Comparison of ENCODE assay signal across 9 cellular contexts in the genomic region with DNA sequence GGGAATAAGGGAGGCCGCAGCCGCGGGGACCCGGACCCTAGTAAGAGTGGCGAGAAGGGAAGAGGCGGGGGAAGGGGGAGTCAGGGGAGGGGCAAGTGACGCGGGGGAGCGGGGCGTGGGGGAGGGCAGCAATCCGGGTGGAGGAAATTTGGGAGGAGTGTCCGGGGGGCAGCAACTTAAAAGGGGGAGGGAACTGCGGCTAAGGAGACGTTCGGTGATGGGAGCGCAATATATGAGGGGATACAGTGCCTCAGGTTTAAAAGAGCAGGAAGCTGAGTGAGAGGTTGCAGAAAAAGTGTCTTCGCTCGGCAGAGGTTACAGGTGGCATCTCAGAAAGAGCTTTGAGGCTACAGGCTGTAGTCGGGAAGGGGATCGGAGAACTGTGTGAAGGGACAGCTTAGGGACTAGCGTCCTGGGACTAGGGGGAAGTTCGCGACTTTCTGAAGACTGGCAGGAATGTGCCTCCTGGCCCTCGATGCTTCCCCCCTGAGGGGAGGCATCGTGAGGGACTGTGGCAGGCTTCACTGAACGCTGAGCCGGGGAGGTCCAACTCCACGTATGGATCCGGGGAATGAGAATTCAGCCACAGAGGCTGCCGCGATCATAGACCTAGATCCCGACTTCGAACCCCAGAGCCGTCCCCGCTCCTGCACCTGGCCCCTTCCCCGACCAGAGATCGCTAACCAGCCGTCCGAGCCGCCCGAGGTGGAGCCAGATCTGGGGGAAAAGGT. TPM values are rescaled to one million over a fixed set of nuclear protein-coding genes. Genes with fewer than 3 reads are reported as not detected.
A peak's percentile ranks its signal among the peaks of the same experiment; 100 is the strongest.
DNase-seq lines count a peak whose midpoint lies in the region; ATAC-seq and TF ChIP-seq lines count a peak whose summit lies in the region.
"Had no signal": no experiment of that assay in that cellular context is flagged by ENCODE, and none has a peak within 500 bp of the region (broad histone marks: within the 10 kb centered on the region; RNA-seq: fewer than 3 reads in every experiment).

No MANE protein-coding gene starts in this region.

- no peaks in the 10 kb centered on the region for H3K27me3 Mint-ChIP-seq in effector memory CD8-positive, alpha-beta T cell

- no peaks in the 10 kb centered on the region for H3K9me3 Mint-ChIP-seq in effector memory CD8-positive, alpha-beta T cell

- H3K27me3 ChIP-seq in SJCRH30 (no peaks in the 10 kb centered on the region), mucosa of rectum (ENCODE audit: control insufficient read depth in 2 of 2, insufficient read depth in 2 of 2, low read length in 2 of 2) (no peaks in the 10 kb centered on the region), uterus (no peaks in the 10 kb centered on the region)

- peak overlapping the region; percentile 93 to 95 for H3K4me3 Mint-ChIP-seq in effector memory CD8-positive, alpha-beta T cell

- ATAC-seq in HG03103 (IDR thresholded peaks at IDR 0.05; ENCODE audit: low read depth, unreplicated experiment): peak; percentile 19
- peak; percentile 63 for ATAC-seq in effector memory CD8-positive, alpha-beta T cell (replicated peaks)

- no peak overlapping the region for H3K27ac ChIP-seq in SJCRH30
- H3K27ac ChIP-seq in mucosa of rectum (ENCODE audit: low read depth in 2 of 2, low read length in 2 of 2): peak overlapping the region; percentile 35 to 60
- H3K27ac ChIP-seq in uterus: peak overlapping the region; percentile 84 to 89
- H3K27ac ChIP-seq: epithelial cell of prostate had no signal

- TF ChIP-seq POLR2A in uterus (IDR thresholded peaks at IDR 0.05): peak in 1 of 2 donors; percentile 19

- DNase-seq in SIG-M5 treated with dmso at 0.1 percent for 504 hours (lab: John Stamatoyannopoulos, UW; ENCODE audit: unreplicated experiment) (peak; percentile 61), SIG-M5 (lab: John Stamatoyannopoulos, UW) (no peak), SJCRH30 (peak in 1 of 2 experiments; percentile 76), uterus (no peak), iPS-NIHi11 (ENCODE audit: low spot score) (no peak)
- DNase-seq in effector memory CD8-positive, alpha-beta T cell: peak in 1 of 3 experiments; percentile 53

- H3K27ac Mint-ChIP-seq in effector memory CD8-positive, alpha-beta T cell: peak overlapping the region; percentile 95

- H3K4me1 ChIP-seq in SJCRH30 (peaks cover 12% of the 10 kb centered on the region), mucosa of rectum (ENCODE audit: control insufficient read depth in 2 of 2, insufficient read depth in 2 of 2, low read length in 2 of 2) (peaks cover 6 to 10% of the 10 kb centered on the region in 2 donors), uterus (no peaks in the 10 kb centered on the region)

- H3K9ac ChIP-seq in mucosa of rectum (ENCODE audit: low read depth in 1 of 2, low read length in 2 of 2): peak overlapping the region; percentile 68 to 79

- peaks cover 14% of the 10 kb centered on the region for H3K36me3 Mint-ChIP-seq in effector memory CD8-positive, alpha-beta T cell (ENCODE audit: insufficient read depth)

- TF ChIP-seq CTCF in uterus (IDR thresholded peaks at IDR 0.05): no peak

- H3K9me3 ChIP-seq in SJCRH30 (replicated peaks) (no peaks in the 10 kb centered on the region), mucosa of rectum (ENCODE audit: control insufficient read depth in 2 of 2, low read length in 2 of 2) (no peaks in the 10 kb centered on the region), uterus (no peaks in the 10 kb centered on the region)

- peak overlapping the region; percentile 62 for H3K4me3 ChIP-seq in SJCRH30
- peak overlapping the region; percentile 76 to 89 for H3K4me3 ChIP-seq in mucosa of rectum (ENCODE audit: low read length in 2 of 2)
- peak overlapping the region; percentile 57 to 63 for H3K4me3 ChIP-seq in uterus

- peaks cover 20 to 31% of the 10 kb centered on the region in 2 donors for H3K4me1 Mint-ChIP-seq in effector memory CD8-positive, alpha-beta T cell (ENCODE audit: low read depth in 2 of 2)

- intact Hi-C loops in uterus (cut with DNase I; ENCODE audit: low total_unique reads): no loop called here

- no peaks in the 10 kb centered on the region for H3K36me3 ChIP-seq in SJCRH30
- H3K36me3 ChIP-seq in mucosa of rectum (ENCODE audit: control insufficient read depth in 2 of 2, insufficient read depth in 2 of 2, low read length in 2 of 2): no peaks in the 10 kb centered on the region
- H3K36me3 ChIP-seq in uterus: no peaks in the 10 kb centered on the region

RNA-seq across cellular contexts. Expression of gene FOXO4, which starts 0.5 kb away (rescaled TPM):
- 10.9 and 11.0 TPM in 2 replicates for total RNA-seq in SJCRH30 (2014; rRNA removed; shearing (Covaris generic))
- 10 to 100 TPM in 2 of 4 donors, 1 to 10 TPM in 2; 7.9 to 40.6 (median 10.1) TPM for total RNA-seq in uterus

RNA-seq across cellular contexts. Expression of gene CXorf65, which starts 10.4 kb away (rescaled TPM):
- total RNA-seq in SJCRH30 (2014; rRNA removed; shearing (Covaris generic)): 0.25 and 0.28 TPM in 2 replicates
- total RNA-seq in uterus: 1 to 10 TPM in 1 of 4 donors, not detected in 3; 1.1 TPM

RNA-seq across cellular contexts. Expression of gene IL2RG, which starts 15.2 kb away (rescaled TPM):
- total RNA-seq in SJCRH30 (2014; rRNA removed; shearing (Covaris generic)): 0.10 TPM in 1 of 2 replicates, not detected in the other
- total RNA-seq in uterus: 10 to 100 TPM in 1 of 4 donors, 1 to 10 TPM in 2, not detected in 1; 3.0 to 42.9 (median 3.3) TPM

RNA-seq across cellular contexts. Expression of gene MED12, which starts 22.3 kb away (rescaled TPM):
- 39.8 and 44.3 TPM in 2 replicates for total RNA-seq in SJCRH30 (2014; rRNA removed; shearing (Covaris generic))
- total RNA-seq in uterus: 10 to 100 TPM; 11.2 to 91.5 (median 33.0) TPM

RNA-seq across cellular contexts. Expression of gene SNX12, which starts 28.0 kb away (rescaled TPM):
- 103 and 105 TPM in 2 replicates for total RNA-seq in SJCRH30 (2014; rRNA removed; shearing (Covaris generic))
- total RNA-seq in uterus: 10 to 100 TPM; 32.9 to 92.7 (median 68.0) TPM
